ENCODE assay signal across 14 cellular contexts in genomic region chr6:14865609-14866100, GRCh38.
DNase-seq lines count a peak whose midpoint lies in the region; ATAC-seq and TF ChIP-seq lines count a peak whose summit lies in the region.
"Had no signal": no experiment of that assay in that cellular context is flagged by ENCODE, and none has a peak within 500 bp of the region (broad histone marks: within the 10 kb centered on the region; RNA-seq: fewer than 3 reads in every experiment).

No MANE protein-coding gene starts in this region.

- CTCF ChIA-PET in mammary epithelial cell (lab: Charles Lee; ENCODE audit: low non-redundant PET): no interaction called here
- CTCF ChIA-PET in MCF 10A (lab: Yijun Ruan, JAX): interaction anchor here (0.6 kb wide), 1 partner anchor 51 kb away, joined by 3 read pairs; no protein-coding TSS in a partner anchor

- intact Hi-C loops in mammary epithelial cell (cut with micrococcal nuclease) (no loop called here), MCF 10A (cut with micrococcal nuclease) (no loop called here)

- H3K27me3 ChIP-seq in mammary epithelial cell (ENCODE audit: insufficient read depth, low read length): no peaks in the 10 kb centered on the region

- no peak overlapping the region for H3K4me3 ChIP-seq in mammary epithelial cell (replicated peaks in 1 of 3; ENCODE audit: insufficient read depth in 1 of 3, low read depth in 2 of 3, low read length in 3 of 3)
- H3K4me3 ChIP-seq: skin epidermis had no signal

- no peaks in the 10 kb centered on the region for H3K9me3 ChIP-seq in mammary epithelial cell (replicated peaks; ENCODE audit: insufficient read depth, low read length)

- peak; percentile 68 for ATAC-seq in stimulated activated naive CD8-positive, alpha-beta T cell treated with anti-CD3 and anti-CD28 coated beads, Interleukin-15, amount 100 ng/mL, for 72 hours
- ATAC-seq: left lobe of liver had no signal

- no peak for TF ChIP-seq CTCF in mammary epithelial cell (conservative IDR thresholded peaks at IDR 0.05 in 1 of 2, IDR thresholded peaks at IDR 0.05 in 1 of 2; ENCODE audit: extremely low read depth in 1 of 2, insufficient read depth in 1 of 2, low read depth in 1 of 2, low read length in 2 of 2)
- no peak for TF ChIP-seq CTCF in MCF 10A (IDR thresholded peaks at IDR 0.05; ENCODE audit: unreplicated experiment)

- H3K27ac ChIP-seq in mammary epithelial cell (ENCODE audit: insufficient read depth, low read depth, low read length): no peak overlapping the region
- H3K27ac ChIP-seq: C4-2B had no signal

- no peak overlapping the region for H3K27ac Mint-ChIP-seq in MCF 10A (ENCODE audit: low read depth, unreplicated experiment)
- peak overlapping the region; percentile 10 to 87 for H3K27ac Mint-ChIP-seq in stimulated activated naive CD8-positive, alpha-beta T cell treated with anti-CD3 and anti-CD28 coated beads, Interleukin-15, amount 100 ng/mL, for 72 hours

- H3K9ac ChIP-seq in mammary epithelial cell (ENCODE audit: insufficient read depth, low read length): no peak overlapping the region

- H3K4me3 Mint-ChIP-seq in MCF 10A (ENCODE audit: unreplicated experiment): no peak overlapping the region
- peak overlapping the region; percentile 11 to 18 for H3K4me3 Mint-ChIP-seq in stimulated activated naive CD8-positive, alpha-beta T cell treated with anti-CD3 and anti-CD28 coated beads, Interleukin-15, amount 100 ng/mL, for 72 hours
- H3K4me3 Mint-ChIP-seq: H9 had no signal

- H3K4me1 Mint-ChIP-seq in MCF 10A (ENCODE audit: insufficient read depth, unreplicated experiment): no peaks in the 10 kb centered on the region
- H3K4me1 Mint-ChIP-seq in stimulated activated naive CD8-positive, alpha-beta T cell treated with anti-CD3 and anti-CD28 coated beads, Interleukin-15, amount 100 ng/mL, for 72 hours: peaks cover 41% of the 10 kb centered on the region

- H3K9me3 Mint-ChIP-seq in MCF 10A (ENCODE audit: unreplicated experiment): no peaks in the 10 kb centered on the region
- H3K9me3 Mint-ChIP-seq in stimulated activated naive CD8-positive, alpha-beta T cell treated with anti-CD3 and anti-CD28 coated beads, Interleukin-15, amount 100 ng/mL, for 72 hours: no peaks in the 10 kb centered on the region
- H3K9me3 Mint-ChIP-seq: H9 had no signal

- BruUV-seq in mammary epithelial cell (replicated peaks; lab: Mats Ljungman, UMichigan) (no TSS peak), MCF 10A (replicated peaks; lab: Mats Ljungman, UMichigan) (no TSS peak)

- POLR2A ChIA-PET in MCF 10A (lab: Yijun Ruan, JAX): no interaction called here

- no peak overlapping the region for H3K4me2 ChIP-seq in mammary epithelial cell (ENCODE audit: insufficient read depth, low read depth, low read length)

- H3K4me1 ChIP-seq in mammary epithelial cell (ENCODE audit: insufficient read depth, low read length): no peaks in the 10 kb centered on the region

- no peaks in the 10 kb centered on the region for H3K36me3 ChIP-seq in mammary epithelial cell (ENCODE audit: insufficient read depth, low read length)

- no peaks in the 10 kb centered on the region for H3K27me3 Mint-ChIP-seq in MCF 10A (ENCODE audit: insufficient read depth, unreplicated experiment)
- no peaks in the 10 kb centered on the region for H3K27me3 Mint-ChIP-seq in stimulated activated naive CD8-positive, alpha-beta T cell treated with anti-CD3 and anti-CD28 coated beads, Interleukin-15, amount 100 ng/mL, for 72 hours

- no peaks in the 10 kb centered on the region for H4K20me1 ChIP-seq in mammary epithelial cell (ENCODE audit: insufficient read depth, low read length)

- H3K79me2 ChIP-seq in mammary epithelial cell (ENCODE audit: insufficient read depth, low read length): no peaks in the 10 kb centered on the region

- H3K36me3 Mint-ChIP-seq in MCF 10A (ENCODE audit: insufficient read depth, unreplicated experiment): no peaks in the 10 kb centered on the region

- DNase-seq in mammary epithelial cell (no peak), MCF 10A (ENCODE audit: unreplicated experiment) (no peak), RPMI7951 (ENCODE audit: low read depth) (peak; percentile 10), fibroblast of gingiva (ENCODE audit: low read depth) (peak; percentile 20), DMS114 treated with DMSO at 0.1 percent for 48 hours (lab: John Stamatoyannopoulos, UW; ENCODE audit: unreplicated experiment) (no peak), NCI-H446 (lab: John Stamatoyannopoulos, UW) (no peak)
- DNase-seq in stimulated activated naive CD8-positive, alpha-beta T cell treated with anti-CD3 and anti-CD28 coated beads, Interleukin-15, amount 100 ng/mL, for 72 hours: no peak
- no peak for DNase-seq in stimulated activated CD4-positive, alpha-beta T cell treated with anti-CD3 and anti-CD28 coated beads, Interleukin-15, amount 100 ng/mL, for 24 hours
- DNase-seq: activated naive CD4-positive, alpha-beta T cell treated with anti-CD3 and anti-CD28 coated beads, Interleukin-2, amount 50 U/mL, for 16 hours; H9; NCI-H2107 had no signal

- peak overlapping the region; percentile 10 for H2AFZ ChIP-seq in mammary epithelial cell (ENCODE audit: low read depth, low read length)

- 85% methylated on average over 3 of the region's 5 CpGs for WGBS in mammary epithelial cell (ENCODE audit: low coverage, missing lambda C conversion rate)

- in situ Hi-C loops in mammary epithelial cell (cut with MboI; ENCODE audit: low sequenced_read_pairs in 2 of 2): no loop called here

- dilution Hi-C loops in mammary epithelial cell (cut with HindIII; ENCODE audit: low sequenced_read_pairs): no loop called here

Comparison
In these comparisons a context has a peak if more than half of its experiments do, and no peak if none do; other contexts are left out.
1. DNase-seq: peak in RPMI7951 (single experiment) and fibroblast of gingiva (single experiment); none in mammary epithelial cell (single experiment), MCF 10A (single experiment), stimulated activated naive CD8-positive, alpha-beta T cell treated with anti-CD3 and anti-CD28 coated beads, Interleukin-15, amount 100 ng/mL, for 72 hours (0 of 2), DMS114 treated with DMSO at 0.1 percent for 48 hours (single experiment), stimulated activated CD4-positive, alpha-beta T cell treated with anti-CD3 and anti-CD28 coated beads, Interleukin-15, amount 100 ng/mL, for 24 hours (single experiment) and NCI-H446 (0 of 2).